Comparison of ENCODE assay signal across 32 cellular contexts in genomic region chr5:172484664-172485063, GRCh38.
"Had no signal": no experiment of that assay in that cellular context is flagged by ENCODE, and none has a peak within 500 bp of the region (broad histone marks: within the 10 kb centered on the region; RNA-seq: fewer than 3 reads in every experiment).

No MANE protein-coding gene starts in this region.

- H3K27ac ChIP-seq: body of pancreas, cardiac muscle cell, coronary artery, esophagus muscularis mucosa, foreskin keratinocyte, gastrocnemius medialis, VCaP had no signal

- H3K27me3 Mint-ChIP-seq: activated CD4-positive, alpha-beta T cell treated with anti-CD3 and anti-CD28 coated beads, Interleukin-2, amount 10 ng/mL, durations not matched to agents 7 days and 5 days; activated naive CD8-positive, alpha-beta T cell had no signal

- H3K4me3 ChIP-seq: body of pancreas, cardiac muscle cell, coronary artery, esophagus muscularis mucosa, gastrocnemius medialis had no signal

- H3K4me1 ChIP-seq: body of pancreas, foreskin keratinocyte had no signal

- H3K27me3 ChIP-seq: cardiac muscle cell, esophagus muscularis mucosa, foreskin keratinocyte, gastrocnemius medialis had no signal

- ATAC-seq: activated T-cell treated with anti-CD3 and anti-CD28 coated beads, Interleukin-2, amount 50 U/mL, for 72 hours; body of pancreas; effector memory CD8-positive, alpha-beta T cell; foreskin keratinocyte; gastrocnemius medialis; WTC11 had no signal

- H3K4me1 Mint-ChIP-seq: activated CD4-positive, alpha-beta memory T cell treated with anti-CD3 and anti-CD28 coated beads, Interleukin-2, amount 10 ng/mL, durations not matched to agents 7 days and 5 days; activated CD4-positive, alpha-beta T cell treated with anti-CD3 and anti-CD28 coated beads, Interleukin-2, amount 10 ng/mL, durations not matched to agents 7 days and 5 days; central memory CD8-positive, alpha-beta T cell had no signal

- H3K36me3 Mint-ChIP-seq: activated naive CD8-positive, alpha-beta T cell; WTC11 had no signal

- H3K36me3 ChIP-seq: cardiac muscle cell, esophagus muscularis mucosa, gastrocnemius medialis had no signal

- FAIRE-seq: TTC549 had no signal

- H3K9me3 Mint-ChIP-seq: activated T-cell treated with anti-CD3 and anti-CD28 coated beads, Interleukin-2, amount 50 U/mL, for 24 hours; central memory CD8-positive, alpha-beta T cell; effector memory CD8-positive, alpha-beta T cell had no signal

- H3K4me3 Mint-ChIP-seq: activated CD4-positive, alpha-beta memory T cell treated with anti-CD3 and anti-CD28 coated beads, Interleukin-2, amount 10 ng/mL, durations not matched to agents 7 days and 5 days; activated CD4-positive, alpha-beta T cell treated with anti-CD3 and anti-CD28 coated beads, Interleukin-2, amount 10 ng/mL, durations not matched to agents 7 days and 5 days; activated naive CD8-positive, alpha-beta T cell; activated T-cell treated with anti-CD3 and anti-CD28 coated beads, Interleukin-2, amount 50 U/mL, for 24 hours; activated T-cell treated with anti-CD3 and anti-CD28 coated beads, Interleukin-2, amount 50 U/mL, for 72 hours; central memory CD8-positive, alpha-beta T cell; effector memory CD8-positive, alpha-beta T cell; WTC11 had no signal

- H3K27ac Mint-ChIP-seq: activated CD4-positive, alpha-beta memory T cell treated with anti-CD3 and anti-CD28 coated beads, Interleukin-2, amount 10 ng/mL, durations not matched to agents 7 days and 5 days; activated CD4-positive, alpha-beta T cell treated with anti-CD3 and anti-CD28 coated beads, Interleukin-2, amount 10 ng/mL, durations not matched to agents 7 days and 5 days; activated naive CD8-positive, alpha-beta T cell; activated T-cell treated with anti-CD3 and anti-CD28 coated beads, Interleukin-2, amount 50 U/mL, for 24 hours; activated T-cell treated with anti-CD3 and anti-CD28 coated beads, Interleukin-2, amount 50 U/mL, for 72 hours; effector memory CD8-positive, alpha-beta T cell; WTC11 had no signal

- H3K9me3 ChIP-seq: body of pancreas, esophagus muscularis mucosa, gastrocnemius medialis had no signal

- DNase-seq: activated CD4-positive, alpha-beta memory T cell treated with anti-CD3 and anti-CD28 coated beads, Interleukin-2, amount 10 ng/mL, durations not matched to agents 7 days and 5 days; activated CD4-positive, alpha-beta T cell treated with anti-CD3 and anti-CD28 coated beads for 1 hour; activated CD4-positive, alpha-beta T cell treated with anti-CD3 and anti-CD28 coated beads for 4 hours; activated CD4-positive, alpha-beta T cell treated with anti-CD3 and anti-CD28 coated beads, Interleukin-2, amount 10 ng/mL, durations not matched to agents 7 days and 5 days; activated CD4-positive, alpha-beta T cell treated with anti-CD3 and anti-CD28 coated beads, Interleukin-2, amount 50 U/mL, for 4 hours; activated CD8-positive, alpha-beta memory T cell treated with anti-CD3 and anti-CD28 coated beads, Interleukin-2, amount 50 U/mL, for 48 hours; activated effector memory CD4-positive, alpha-beta T cell treated with Interleukin-2 at 50 U/mL for 16 hours; activated gamma-delta T cell treated with Interleukin-2 at 50 U/mL for 16 hours; activated naive CD4-positive, alpha-beta T cell treated with anti-CD3 and anti-CD28 coated beads, Interleukin-2, amount 50 U/mL, for 16 hours; activated naive CD4-positive, alpha-beta T cell treated with Interleukin-2 at 50 U/mL for 16 hours; activated T-cell treated with anti-CD3 and anti-CD28 coated beads for 4 hours; activated T-cell treated with anti-CD3 and anti-CD28 coated beads, Interleukin-2, amount 50 U/mL, for 24 hours; activated T-cell treated with anti-CD3 and anti-CD28 coated beads, Interleukin-2, amount 50 U/mL, for 72 hours; amniotic stem cell; anterior cingulate cortex; body of pancreas; dermis blood vessel endothelial cell; effector CD4-positive, alpha-beta T cell; effector memory CD8-positive, alpha-beta T cell; erythroblast; foreskin keratinocyte; gastrocnemius medialis; glutamatergic neuron; T-helper 2 cell had no signal
